In genomic region chr20:42181064-42181463, GRCh38 we compare ENCODE assay signal across 29 cellular contexts.
"Had no signal": no experiment of that assay in that cellular context is flagged by ENCODE, and none has a peak within 500 bp of the region (broad histone marks: within the 10 kb centered on the region; RNA-seq: fewer than 3 reads in every experiment).

No MANE protein-coding gene starts in this region.

- H3K36me3 Mint-ChIP-seq: activated CD4-positive, alpha-beta memory T cell treated with anti-CD3 and anti-CD28 coated beads for 36 hours; activated naive CD4-positive, alpha-beta T cell treated with anti-CD3 and anti-CD28 coated beads, Interleukin-2, amount 10 ng/mL, durations not matched to agents 7 days and 5 days; activated naive CD8-positive, alpha-beta T cell treated with anti-CD3 and anti-CD28 coated beads, Interleukin-2, amount 10 ng/mL, durations not matched to agents 7 days and 5 days; brain; naive B cell had no signal

- H3K36me3 ChIP-seq: ascending aorta, ovary, prostate gland, thoracic aorta had no signal

- H3K4me3 ChIP-seq: ascending aorta, coronary artery, dorsolateral prefrontal cortex, ovary, prostate gland, skin epidermis, thoracic aorta had no signal

- H3K27ac ChIP-seq: ascending aorta, coronary artery, dorsolateral prefrontal cortex, ovary, prostate gland, skin epidermis, thoracic aorta had no signal

- H3K27ac Mint-ChIP-seq: activated CD4-positive, alpha-beta memory T cell treated with anti-CD3 and anti-CD28 coated beads for 36 hours; activated CD4-positive, alpha-beta T cell treated with anti-CD3 and anti-CD28 coated beads, Interleukin-2, amount 10 ng/mL, durations not matched to agents 24 days and 14 days; activated naive CD4-positive, alpha-beta T cell treated with anti-CD3 and anti-CD28 coated beads, Interleukin-2, amount 10 ng/mL, durations not matched to agents 7 days and 5 days; activated naive CD8-positive, alpha-beta T cell treated with anti-CD3 and anti-CD28 coated beads, Interleukin-2, amount 10 ng/mL, durations not matched to agents 7 days and 5 days; activated T-helper 1 cell treated with anti-CD3 and anti-CD28 coated beads, Interleukin-12 subunit alpha, Interleukin-12 subunit beta, Interleukin-2, Interleukin-4 antibody, amounts not matched to agents 30 ng/mL and 10 ng/mL and 1 ng/mL, durations not matched to agents 14 hours and 24 hours and 36 hours; brain; naive B cell; nephron progenitor cell; stimulated activated naive CD8-positive, alpha-beta T cell treated with anti-CD3 and anti-CD28 coated beads, Interleukin-15, Interleukin-2, amounts not matched to agents 100 ng/mL and 50 ng/mL, for 24 hours had no signal

- H3K4me1 Mint-ChIP-seq: activated CD4-positive, alpha-beta T cell treated with anti-CD3 and anti-CD28 coated beads, Interleukin-2, amount 10 ng/mL, durations not matched to agents 24 days and 14 days; activated naive CD4-positive, alpha-beta T cell treated with anti-CD3 and anti-CD28 coated beads, Interleukin-2, amount 10 ng/mL, durations not matched to agents 7 days and 5 days; activated naive CD8-positive, alpha-beta T cell treated with anti-CD3 and anti-CD28 coated beads, Interleukin-2, amount 10 ng/mL, durations not matched to agents 7 days and 5 days; brain; naive B cell; nephron progenitor cell had no signal

- H3K9me3 Mint-ChIP-seq: activated CD4-positive, alpha-beta T cell treated with anti-CD3 and anti-CD28 coated beads, Interleukin-2, amount 10 ng/mL, durations not matched to agents 24 days and 14 days; activated T-helper 1 cell treated with anti-CD3 and anti-CD28 coated beads, Interleukin-12 subunit alpha, Interleukin-12 subunit beta, Interleukin-2, Interleukin-4 antibody, amounts not matched to agents 30 ng/mL and 10 ng/mL and 1 ng/mL, durations not matched to agents 14 hours and 24 hours and 36 hours; nephron progenitor cell had no signal

- H3K4me1 ChIP-seq: ascending aorta, prostate gland had no signal

- H3K27me3 Mint-ChIP-seq: activated CD4-positive, alpha-beta memory T cell treated with anti-CD3 and anti-CD28 coated beads for 36 hours; activated CD4-positive, alpha-beta T cell treated with anti-CD3 and anti-CD28 coated beads, Interleukin-2, amount 10 ng/mL, durations not matched to agents 24 days and 14 days; activated naive CD4-positive, alpha-beta T cell treated with anti-CD3 and anti-CD28 coated beads, Interleukin-2, amount 10 ng/mL, durations not matched to agents 7 days and 5 days; activated naive CD8-positive, alpha-beta T cell treated with anti-CD3 and anti-CD28 coated beads, Interleukin-2, amount 10 ng/mL, durations not matched to agents 7 days and 5 days; naive B cell had no signal

- H3K27me3 ChIP-seq: ascending aorta, ovary had no signal

- H3K9me3 ChIP-seq: ascending aorta, ovary, prostate gland, thoracic aorta had no signal

- H3K4me3 Mint-ChIP-seq: activated CD4-positive, alpha-beta memory T cell treated with anti-CD3 and anti-CD28 coated beads for 36 hours; activated CD4-positive, alpha-beta T cell treated with anti-CD3 and anti-CD28 coated beads, Interleukin-2, amount 10 ng/mL, durations not matched to agents 24 days and 14 days; activated naive CD4-positive, alpha-beta T cell treated with anti-CD3 and anti-CD28 coated beads, Interleukin-2, amount 10 ng/mL, durations not matched to agents 7 days and 5 days; activated naive CD8-positive, alpha-beta T cell treated with anti-CD3 and anti-CD28 coated beads, Interleukin-2, amount 10 ng/mL, durations not matched to agents 7 days and 5 days; activated T-helper 1 cell treated with anti-CD3 and anti-CD28 coated beads, Interleukin-12 subunit alpha, Interleukin-12 subunit beta, Interleukin-2, Interleukin-4 antibody, amounts not matched to agents 30 ng/mL and 10 ng/mL and 1 ng/mL, durations not matched to agents 14 hours and 24 hours and 36 hours; brain; naive B cell; nephron progenitor cell; stimulated activated naive CD8-positive, alpha-beta T cell treated with anti-CD3 and anti-CD28 coated beads, Interleukin-15, Interleukin-2, amounts not matched to agents 100 ng/mL and 50 ng/mL, for 24 hours had no signal

- DNase-seq: activated CD4-positive, alpha-beta memory T cell treated with anti-CD3 and anti-CD28 coated beads for 36 hours; activated CD4-positive, alpha-beta T cell treated with anti-CD3 and anti-CD28 coated beads, Interleukin-2, amount 10 ng/mL, durations not matched to agents 24 days and 14 days; activated CD4-positive, CD25-positive, alpha-beta regulatory T cell treated with anti-CD3 and anti-CD28 coated beads, Interleukin-2, amount 50 U/mL, for 72 hours; activated CD8-positive, alpha-beta memory T cell treated with anti-CD3 and anti-CD28 coated beads, Interleukin-2, amount 50 U/mL, for 4 hours; activated effector memory CD4-positive, alpha-beta T cell treated with anti-CD3 and anti-CD28 coated beads, Interleukin-2, amount 50 U/mL, for 16 hours; activated naive CD4-positive, alpha-beta T cell treated with anti-CD3 and anti-CD28 coated beads, Interleukin-2, amount 10 ng/mL, durations not matched to agents 7 days and 5 days; activated naive CD8-positive, alpha-beta T cell treated with anti-CD3 and anti-CD28 coated beads, Interleukin-2, amount 10 ng/mL, durations not matched to agents 7 days and 5 days; activated T-cell treated with anti-CD3 and anti-CD28 coated beads, Interleukin-2, amount 50 U/mL, for 1 hour; dorsolateral prefrontal cortex; effector memory CD4-positive, alpha-beta T cell; head of caudate nucleus; hippocampal formation; left cardiac atrium; left ventricle myocardium superior; naive B cell; nephron progenitor cell; ovary; retina; stimulated activated CD4-positive, alpha-beta T cell treated with anti-CD3 and anti-CD28 coated beads, Interleukin-12 subunit alpha, Interleukin-12 subunit beta, amount 100 ng/mL, for 4 hours; stimulated activated CD4-positive, alpha-beta T cell treated with anti-CD3 and anti-CD28 coated beads, Interleukin-4, amount 100 ng/mL, for 1 hour; trophoblast cell had no signal
